ENCODE assay signal across 10 cellular contexts in genomic region chr17:17121162-17121561, GRCh38.
DNase-seq lines count a peak whose midpoint lies in the region; ATAC-seq and TF ChIP-seq lines count a peak whose summit lies in the region.
"Had no signal": no experiment of that assay in that cellular context is flagged by ENCODE, and none has a peak within 500 bp of the region (broad histone marks: within the 10 kb centered on the region; RNA-seq: fewer than 3 reads in every experiment).

No MANE protein-coding gene starts in this region.

- H3K4me3 ChIP-seq in choroid plexus epithelial cell (ENCODE audit: low read depth, low read length) (no peak overlapping the region), muscle layer of colon (ENCODE audit: low read depth in 1 of 2, low read length in 2 of 2) (no peak overlapping the region), vagina (no peak overlapping the region), coronary artery (no peak overlapping the region)

- no peaks in the 10 kb centered on the region for H3K36me3 ChIP-seq in muscle layer of colon (ENCODE audit: insufficient read depth, low read length)
- H3K36me3 ChIP-seq in vagina: no peaks in the 10 kb centered on the region

- TF ChIP-seq POLR2A in vagina (IDR thresholded peaks at IDR 0.05): no peak

- ATAC-seq in Right ventricle myocardium superior (ENCODE audit: poor library complexity): peak; percentile 10
- no peak for ATAC-seq in GM18858 (IDR thresholded peaks at IDR 0.05; ENCODE audit: unreplicated experiment)

- peak; percentile 19 for TF ChIP-seq CTCF in choroid plexus epithelial cell (conservative IDR thresholded peaks at IDR 0.05; ENCODE audit: low read depth, low read length)
- no peak for TF ChIP-seq CTCF in vagina (IDR thresholded peaks at IDR 0.05)
- no peak for TF ChIP-seq CTCF in coronary artery (IDR thresholded peaks at IDR 0.05)

- H3K27ac ChIP-seq in muscle layer of colon (ENCODE audit: low read depth, low read length): peak overlapping the region; percentile 36
- peak overlapping the region; percentile 65 for H3K27ac ChIP-seq in vagina
- peak overlapping the region in 1 of 2 donors; percentile 64 for H3K27ac ChIP-seq in coronary artery

- no peaks in the 10 kb centered on the region for H3K9me3 ChIP-seq in muscle layer of colon (ENCODE audit: low read length)
- no peaks in the 10 kb centered on the region for H3K9me3 ChIP-seq in vagina

- DNase-seq in Right ventricle myocardium superior: no peak
- no peak for DNase-seq in cardiac septum (ENCODE audit: low spot score)
- no peak for DNase-seq in choroid plexus epithelial cell (ENCODE audit: low read depth)
- no peak for DNase-seq in vagina (ENCODE audit: extremely low spot score in 2 of 2)
- DNase-seq in coronary artery (ENCODE audit: low spot score): no peak
- DNase-seq in HT-29 (ENCODE audit: low spot score): no peak
- DNase-seq: stimulated activated CD4-positive, alpha-beta T cell treated with anti-CD3 and anti-CD28 coated beads, Interleukin-2, amount 100 ng/mL, for 24 hours; stimulated activated naive CD4-positive, alpha-beta T cell treated with Interleukin-2 at 50 U/mL for 16 hours had no signal

- H3K9ac ChIP-seq in muscle layer of colon (ENCODE audit: low read length): peak overlapping the region; percentile 3

- H3K27me3 ChIP-seq in muscle layer of colon (ENCODE audit: control insufficient read depth in 1 of 2, insufficient read depth in 2 of 2, low read length in 2 of 2) (no peaks in the 10 kb centered on the region), vagina (no peaks in the 10 kb centered on the region)

- H3K4me1 ChIP-seq in muscle layer of colon (ENCODE audit: insufficient read depth, low read length): peaks cover 42% of the 10 kb centered on the region
- peaks cover 83% of the 10 kb centered on the region for H3K4me1 ChIP-seq in vagina

- intact Hi-C loops in Right ventricle myocardium superior (cut with DNase I) (no loop called here), cardiac septum (cut with DNase I) (no loop called here), vagina (cut with DNase I) (no loop called here)
